ENCODE assay signal across 12 cellular contexts in the genomic region with DNA sequence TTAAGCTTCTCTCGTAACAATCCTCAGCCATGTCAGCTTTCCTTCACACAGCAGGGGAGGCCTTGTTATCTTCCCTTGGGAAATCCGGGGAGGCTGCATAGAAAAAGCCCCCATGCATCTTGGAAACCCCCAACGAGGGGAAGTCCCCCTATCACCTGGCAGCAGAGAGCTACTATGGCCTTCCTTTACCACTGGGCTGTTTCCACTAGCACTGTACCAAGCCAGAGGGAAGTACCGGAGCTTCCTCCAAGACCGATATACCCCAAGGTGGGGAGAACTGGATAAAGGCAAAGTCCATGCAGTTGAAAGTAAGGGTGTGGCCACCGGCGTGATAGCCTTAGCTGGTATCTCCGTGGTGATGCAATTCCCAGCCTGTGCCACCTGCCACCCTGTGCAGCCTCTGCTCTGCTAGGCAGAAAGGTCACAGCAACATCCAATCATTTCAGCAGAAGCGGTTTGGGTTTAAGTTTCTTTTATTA. TPM values are rescaled to one million over a fixed set of nuclear protein-coding genes. Genes with fewer than 3 reads are reported as not detected.
DNase-seq lines count a peak whose midpoint lies in the region; ATAC-seq, FAIRE-seq and TF ChIP-seq lines count a peak whose summit lies in the region.
"Had no signal": no experiment of that assay in that cellular context is flagged by ENCODE, and none has a peak within 500 bp of the region (broad histone marks: within the 10 kb centered on the region; RNA-seq: fewer than 3 reads in every experiment).

No MANE protein-coding gene starts in this region.

- no peak overlapping the region for H3K4me3 ChIP-seq in HL-60 (replicated peaks; ENCODE audit: insufficient read depth, low read length)
- H3K4me3 ChIP-seq in dorsolateral prefrontal cortex = no peak overlapping the region
- H3K4me3 ChIP-seq: left lung, vagina had no signal

- in situ Hi-C loops in ACHN (cut with HindIII; ENCODE audit: low pct_ligation_motif_present, low pct_unique_long_range_greater_than_20kb, low sequenced_read_pairs) = loop anchor here (25.0 kb wide), 1 partner anchor 102 kb away; no protein-coding TSS in a partner anchor

- intact Hi-C loops in dorsolateral prefrontal cortex (cut with DNase I) = loop anchor here in 1 of 2 donors (5.0 to 10.0 kb wide), 2 partner anchors 78 to 220 kb away; no protein-coding TSS in a partner anchor

- H3K27me3 ChIP-seq in HL-60 (ENCODE audit: insufficient read depth, poor library complexity, severe bottlenecking) (no peaks in the 10 kb centered on the region), dorsolateral prefrontal cortex (no peaks in the 10 kb centered on the region)
- H3K27me3 ChIP-seq: vagina had no signal

- peak; percentile 84 for FAIRE-seq in GM19239 (lab: Jason Lieb, UNC)

- ATAC-seq in HG03469 (IDR thresholded peaks at IDR 0.05; ENCODE audit: unreplicated experiment) = no peak
- ATAC-seq: left lung had no signal

- TF ChIP-seq CTCF in HL-60 (IDR thresholded peaks at IDR 0.05; ENCODE audit: insufficient read depth, low read length) (no peak), dorsolateral prefrontal cortex (IDR thresholded peaks at IDR 0.05 in 54 of 56, conservative IDR thresholded peaks at IDR 0.05 in 2 of 56; ENCODE audit: low read depth in 1 of 56, partially characterized antibody in 56 of 56) (no peak)

- DNase-seq in COLO668 (lab: John Stamatoyannopoulos, UW; ENCODE audit: unreplicated experiment) (peak; percentile 69), GM19239 (ENCODE audit: insufficient read length, low spot score) (peak; percentile 32), HL-60 (ENCODE audit: low read depth in 1 of 2, low spot score in 1 of 2) (peak; percentile 64 to 88), dorsolateral prefrontal cortex (no peak), ecto neural progenitor cell (ENCODE audit: low spot score) (no peak), ACHN (no peak)
- no peak for DNase-seq in activated CD4-positive, alpha-beta T cell treated with anti-CD3 and anti-CD28 coated beads for 48 hours
- DNase-seq: activated T-cell treated with anti-CD3 and anti-CD28 coated beads, Interleukin-2, amount 50 U/mL, for 48 hours; GF-D8; left lung had no signal

- H3K27ac ChIP-seq in HL-60 (replicated peaks) = no peak overlapping the region
- H3K27ac ChIP-seq in dorsolateral prefrontal cortex = peak overlapping the region in 53 of 59 donors; percentile 0 to 94 (median 82)
- H3K27ac ChIP-seq: left lung, vagina had no signal

RNA-seq across cellular contexts. Expression of gene CLIP2, which starts 4.4 kb away (rescaled TPM):
- total RNA-seq in dorsolateral prefrontal cortex = 100 to 1,000 TPM; 111 to 263 (median 148) TPM

RNA-seq across cellular contexts. Expression of gene RFC2, which starts 30.6 kb away (rescaled TPM):
- 10 to 100 TPM; 10.9 to 31.7 (median 19.3) TPM for total RNA-seq in dorsolateral prefrontal cortex

Comparison
In these comparisons a context has a peak if more than half of its experiments do, and no peak if none do; other contexts are left out.
1. DNase-seq: peak in COLO668 (single experiment), GM19239 (single experiment) and HL-60 (2 of 2); none in dorsolateral prefrontal cortex (0 of 10), activated CD4-positive, alpha-beta T cell treated with anti-CD3 and anti-CD28 coated beads for 48 hours (single experiment), ecto neural progenitor cell (single experiment) and ACHN (single experiment).